In genomic region chr11:133710241-133710640, GRCh38 we compare ENCODE assay signal across 22 cellular contexts.
"Had no signal": no experiment of that assay in that cellular context is flagged by ENCODE, and none has a peak within 500 bp of the region (broad histone marks: within the 10 kb centered on the region; RNA-seq: fewer than 3 reads in every experiment).

No MANE protein-coding gene starts in this region.

- H3K4me1 Mint-ChIP-seq: naive thymus-derived CD4-positive, alpha-beta T cell; stimulated activated effector memory CD8-positive, alpha-beta T cell treated with anti-CD3 and anti-CD28 coated beads, Interleukin-12 subunit alpha, Interleukin-12 subunit beta, amount 100 ng/mL, for 72 hours had no signal

- H3K9me3 Mint-ChIP-seq: natural killer cell treated with Interleukin-12 subunit alpha and Interleukin-12 subunit beta and Interleukin-15 and Interleukin-18, amount 100 ng/mL, for 72 hours; stimulated activated effector memory CD8-positive, alpha-beta T cell treated with anti-CD3 and anti-CD28 coated beads, Interleukin-12 subunit alpha, Interleukin-12 subunit beta, amount 100 ng/mL, for 72 hours; stimulated activated naive CD8-positive, alpha-beta T cell treated with anti-CD3 and anti-CD28 coated beads, Interleukin-15, Interleukin-2, amounts not matched to agents 100 ng/mL and 50 ng/mL, for 24 hours had no signal

- H3K27ac Mint-ChIP-seq: naive thymus-derived CD4-positive, alpha-beta T cell; natural killer cell treated with Interleukin-12 subunit alpha and Interleukin-12 subunit beta and Interleukin-15 and Interleukin-18, amount 100 ng/mL, for 72 hours; progenitor cell of endocrine pancreas; stimulated activated effector memory CD8-positive, alpha-beta T cell treated with anti-CD3 and anti-CD28 coated beads, Interleukin-12 subunit alpha, Interleukin-12 subunit beta, amount 100 ng/mL, for 72 hours; stimulated activated naive CD8-positive, alpha-beta T cell treated with anti-CD3 and anti-CD28 coated beads, Interleukin-15, Interleukin-2, amounts not matched to agents 100 ng/mL and 50 ng/mL, for 24 hours had no signal

- H3K27me3 ChIP-seq: heart left ventricle, ovary, right atrium auricular region, right lobe of liver, suprapubic skin, tibial nerve, upper lobe of left lung had no signal

- H3K27ac ChIP-seq: ovary, right lobe of liver, suprapubic skin, thoracic aorta, tibial nerve, upper lobe of left lung had no signal

- H3K4me3 Mint-ChIP-seq: naive thymus-derived CD4-positive, alpha-beta T cell; natural killer cell treated with Interleukin-12 subunit alpha and Interleukin-12 subunit beta and Interleukin-15 and Interleukin-18, amount 100 ng/mL, for 72 hours; stimulated activated effector memory CD8-positive, alpha-beta T cell treated with anti-CD3 and anti-CD28 coated beads, Interleukin-12 subunit alpha, Interleukin-12 subunit beta, amount 100 ng/mL, for 72 hours; stimulated activated naive CD8-positive, alpha-beta T cell treated with anti-CD3 and anti-CD28 coated beads, Interleukin-15, Interleukin-2, amounts not matched to agents 100 ng/mL and 50 ng/mL, for 24 hours had no signal

- H3K9me3 ChIP-seq: heart left ventricle, left ventricle myocardium inferior, mucosa of descending colon, ovary, right atrium auricular region, right lobe of liver, suprapubic skin, thoracic aorta, upper lobe of left lung had no signal

- H3K36me3 Mint-ChIP-seq: naive thymus-derived CD4-positive, alpha-beta T cell; natural killer cell treated with Interleukin-12 subunit alpha and Interleukin-12 subunit beta and Interleukin-15 and Interleukin-18, amount 100 ng/mL, for 72 hours; stimulated activated effector memory CD8-positive, alpha-beta T cell treated with anti-CD3 and anti-CD28 coated beads, Interleukin-12 subunit alpha, Interleukin-12 subunit beta, amount 100 ng/mL, for 72 hours had no signal

- ATAC-seq: mucosa of descending colon; naive thymus-derived CD4-positive, alpha-beta T cell; natural killer cell treated with Interleukin-12 subunit alpha and Interleukin-12 subunit beta and Interleukin-15 and Interleukin-18, amount 100 ng/mL, for 72 hours; right lobe of liver; stimulated activated effector memory CD8-positive, alpha-beta T cell treated with anti-CD3 and anti-CD28 coated beads, Interleukin-12 subunit alpha, Interleukin-12 subunit beta, amount 100 ng/mL, for 72 hours had no signal

- H3K36me3 ChIP-seq: heart left ventricle, left ventricle myocardium inferior, ovary, right atrium auricular region, right lobe of liver, suprapubic skin, thoracic aorta, tibial nerve, upper lobe of left lung had no signal

- H3K27me3 Mint-ChIP-seq: stimulated activated naive CD8-positive, alpha-beta T cell treated with anti-CD3 and anti-CD28 coated beads, Interleukin-15, Interleukin-2, amounts not matched to agents 100 ng/mL and 50 ng/mL, for 24 hours had no signal

- H3K4me3 ChIP-seq: heart left ventricle, left ventricle myocardium inferior, lung, mucosa of descending colon, ovary, right atrium auricular region, right lobe of liver, smooth muscle cell, suprapubic skin, thoracic aorta, tibial nerve, upper lobe of left lung had no signal

- DNase-seq: heart left ventricle; hypothalamus; left ventricle myocardium inferior; midbrain; mucosa of descending colon; naive thymus-derived CD4-positive, alpha-beta T cell; ovary; right lobe of liver; stimulated activated CD4-positive, alpha-beta T cell treated with anti-CD3 and anti-CD28 coated beads, Interleukin-1b, Interleukin-23, amount 100 ng/mL, for 48 hours; stimulated activated CD4-positive, alpha-beta T cell treated with anti-CD3 and anti-CD28 coated beads, Interleukin-2, amount 100 ng/mL, for 48 hours; stimulated activated naive CD4-positive, alpha-beta T cell; upper lobe of left lung had no signal

- H3K4me1 ChIP-seq: right lobe of liver, suprapubic skin, tibial nerve, upper lobe of left lung had no signal
